ENCODE assay signal across 1 cellular context in the genomic region with DNA sequence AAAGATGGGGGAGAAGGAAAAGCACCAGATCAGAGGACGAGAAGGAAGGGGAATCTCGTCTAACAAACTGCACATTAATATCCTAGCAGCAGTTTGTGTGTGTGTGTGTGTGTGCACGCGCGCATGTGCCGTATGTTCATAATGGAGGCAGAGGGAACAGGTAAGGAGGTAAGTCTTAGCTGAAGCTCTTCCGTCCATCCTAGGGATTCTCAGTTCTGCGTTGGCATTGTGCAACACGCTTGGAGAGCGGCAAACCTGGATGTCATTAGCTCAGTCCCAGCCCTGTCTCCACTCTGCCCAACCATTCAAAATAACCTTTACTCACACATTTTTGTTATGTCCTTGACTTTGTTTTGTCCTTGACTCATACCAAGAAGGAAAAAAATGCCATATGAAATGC.
A peak's percentile ranks its signal among the peaks of the same experiment; 100 is the strongest.
TF ChIP-seq lines count a peak whose summit lies in the region.

No MANE protein-coding gene starts in this region.

TF ChIP-seq in K562, 482 proteins besides CTCF, POLR2A, EP300 and RAD21:
- TF ChIP-seq YBX1 (IDR thresholded peaks at IDR 0.05) (no peak), CEBPB (tag; IDR thresholded peaks at IDR 0.05) (0 out of 2 replicates have a peak, but pooled peaks have one; percentile 11)
